In the genomic region with DNA sequence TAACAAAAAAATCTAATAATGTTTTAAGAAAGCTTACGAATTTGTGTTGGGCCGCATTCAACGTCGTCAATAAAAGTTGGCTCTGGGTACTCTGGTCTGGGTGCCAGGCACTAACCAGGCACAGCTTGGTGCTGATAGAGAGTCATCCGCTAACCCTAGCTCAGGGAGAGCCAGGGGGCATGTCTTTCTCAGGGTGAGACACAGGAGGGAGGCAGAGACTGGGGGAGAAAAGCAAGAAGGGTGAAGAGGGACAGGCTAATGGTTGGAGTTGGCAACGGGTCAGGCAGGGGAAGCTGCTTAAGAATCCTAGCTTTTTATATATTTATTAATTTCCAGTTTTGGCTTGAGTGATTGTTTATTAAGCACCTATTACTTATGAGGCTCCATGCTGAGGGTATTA, we compare ENCODE assay signal across 13 cellular contexts.
DNase-seq lines count a peak whose midpoint lies in the region; ATAC-seq and TF ChIP-seq lines count a peak whose summit lies in the region.
"Had no signal": no experiment of that assay in that cellular context is flagged by ENCODE, and none has a peak within 500 bp of the region (broad histone marks: within the 10 kb centered on the region; RNA-seq: fewer than 3 reads in every experiment).

No MANE protein-coding gene starts in this region.

- DNase-seq in AG09319 (ENCODE audit: extremely low read depth, low read depth) (no peak), coronary artery (ENCODE audit: low spot score) (no peak), lower lobe of right lung (no peak), progenitor cell of endocrine pancreas (ENCODE audit: low spot score, unreplicated experiment) (no peak)
- DNase-seq: activated CD8-positive, alpha-beta memory T cell treated with anti-CD3 and anti-CD28 coated beads, Interleukin-2, amount 50 U/mL, for 4 hours; NCI-H1417 treated with DMSO at 0.1 percent for 48 hours; stimulated activated CD4-positive, alpha-beta T cell treated with anti-CD3 and anti-CD28 coated beads, Interleukin-2, amount 100 ng/mL, for 24 hours; stimulated activated naive CD4-positive, alpha-beta T cell had no signal

- peaks cover 5% of the 10 kb centered on the region for H3K9me3 Mint-ChIP-seq in progenitor cell of endocrine pancreas (ENCODE audit: low read depth)

- no peak overlapping the region for H3K4me3 Mint-ChIP-seq in progenitor cell of endocrine pancreas (ENCODE audit: low read depth)

- H3K4me3 ChIP-seq in GM12875 (ENCODE audit: low read depth, low read length) (no peak overlapping the region), coronary artery (no peak overlapping the region), lower lobe of right lung (no peak overlapping the region)
- H3K4me3 ChIP-seq: BLaER1 treated with 17β-estradiol and CSF1 and Interleukin-3, amounts not matched to agents 10 nM and 100 nM had no signal

- H3K27ac ChIP-seq in coronary artery (no peak overlapping the region), lower lobe of right lung (no peak overlapping the region)
- H3K27ac ChIP-seq: BLaER1 treated with 17β-estradiol and CSF1 and Interleukin-3, amounts not matched to agents 10 nM and 100 nM had no signal

- intact Hi-C loops in lower lobe of right lung (cut with DNase I): no loop called here

- no peaks in the 10 kb centered on the region for H3K9me3 ChIP-seq in lower lobe of right lung

- no peak overlapping the region for H3K27ac Mint-ChIP-seq in progenitor cell of endocrine pancreas

- H3K27me3 Mint-ChIP-seq in progenitor cell of endocrine pancreas: peaks cover 30% of the 10 kb centered on the region

- no peaks in the 10 kb centered on the region for H3K4me1 ChIP-seq in lower lobe of right lung
- H3K4me1 ChIP-seq: BLaER1 treated with 17β-estradiol and CSF1 and Interleukin-3, amounts not matched to agents 10 nM and 100 nM had no signal

- H3K27me3 ChIP-seq in lower lobe of right lung (ENCODE audit: low read depth): no peaks in the 10 kb centered on the region

- H3K36me3 Mint-ChIP-seq in progenitor cell of endocrine pancreas (ENCODE audit: insufficient read depth): no peaks in the 10 kb centered on the region

- no peaks in the 10 kb centered on the region for H3K4me1 Mint-ChIP-seq in progenitor cell of endocrine pancreas (ENCODE audit: low read depth)

- ATAC-seq in lower lobe of right lung: peak; percentile 56 to 67
- ATAC-seq in GM19463 (IDR thresholded peaks at IDR 0.05; ENCODE audit: unreplicated experiment): no peak
- no peak for ATAC-seq in HG03342 (IDR thresholded peaks at IDR 0.05; ENCODE audit: unreplicated experiment)
- no peak for ATAC-seq in HG03469 (IDR thresholded peaks at IDR 0.05; ENCODE audit: unreplicated experiment)

- TF ChIP-seq CTCF in AG09319 (IDR thresholded peaks at IDR 0.05; ENCODE audit: low read depth, low read length): peak; percentile 37
- TF ChIP-seq CTCF in GM12875 (IDR thresholded peaks at IDR 0.05; ENCODE audit: borderline replicate concordance, insufficient read depth, low read depth, low read length): peak; percentile 41; the same call in 1 of the 2 replicates
- peak; percentile 32 for TF ChIP-seq CTCF in coronary artery (IDR thresholded peaks at IDR 0.05)
- peak; percentile 51 for TF ChIP-seq CTCF in lower lobe of right lung (IDR thresholded peaks at IDR 0.05)
- no peak for TF ChIP-seq CTCF in progenitor cell of endocrine pancreas (IDR thresholded peaks at IDR 0.05; ENCODE audit: unreplicated experiment)

- H3K36me3 ChIP-seq in lower lobe of right lung: no peaks in the 10 kb centered on the region
- H3K36me3 ChIP-seq: BLaER1 treated with 17β-estradiol and CSF1 and Interleukin-3, amounts not matched to agents 10 nM and 100 nM had no signal

Comparison
In these comparisons a context has a peak if more than half of its experiments do, and no peak if none do; other contexts are left out.
1. ATAC-seq: peak in lower lobe of right lung (2 of 2); none in GM19463 (single experiment), HG03342 (single experiment) and HG03469 (single experiment).